In genomic region chr9:111039203-111039907, GRCh38 we compare ENCODE assay signal across 8 cellular contexts. TPM values are rescaled to one million over a fixed set of nuclear protein-coding genes. Genes with fewer than 3 reads are reported as not detected.
DNase-seq lines count a peak whose midpoint lies in the region; ATAC-seq and TF ChIP-seq lines count a peak whose summit lies in the region.

No MANE protein-coding gene starts in this region.

- no peak for TF ChIP-seq CTCF in hepatocyte (IDR thresholded peaks at IDR 0.05; ENCODE audit: poor library complexity)

- H3K4me3 ChIP-seq in SK-N-MC (0 out of 2 replicates have a peak overlapping the region, but pooled peaks have one; percentile 76), hepatocyte (peak overlapping the region; percentile 80), skeletal muscle cell (ENCODE audit: low read depth, low read length) (peak overlapping the region; percentile 75)

- peak overlapping the region; percentile 91 for H3K4me2 ChIP-seq in hepatocyte

- no peaks in the 10 kb centered on the region for H3K9me2 ChIP-seq in hepatocyte (replicated peaks; ENCODE audit: insufficient read depth)

- H3K79me2 ChIP-seq in hepatocyte: peaks cover 28% of the 10 kb centered on the region

- H2AFZ ChIP-seq in hepatocyte: peak overlapping the region; percentile 82

- H4K20me1 ChIP-seq in hepatocyte (ENCODE audit: insufficient read depth, poor library complexity, severe bottlenecking): peaks cover 9% of the 10 kb centered on the region

- 30% methylated on average over 24 of the region's 24 CpGs for WGBS in hepatocyte (ENCODE audit: low lambda C conversion rate, missing lambda C conversion rate)

- no peaks in the 10 kb centered on the region for H3K9me3 ChIP-seq in SK-N-MC (ENCODE audit: low read depth, low read length)
- no peaks in the 10 kb centered on the region for H3K9me3 ChIP-seq in hepatocyte (ENCODE audit: low read depth)

- H3K4me1 ChIP-seq in hepatocyte (ENCODE audit: insufficient read depth): peaks cover 14% of the 10 kb centered on the region

- H3K9ac ChIP-seq in SK-N-MC (ENCODE audit: insufficient read length): no peak overlapping the region

- H3K36me3 ChIP-seq in SK-N-MC (ENCODE audit: insufficient read depth, low read length): no peaks in the 10 kb centered on the region
- no peaks in the 10 kb centered on the region for H3K36me3 ChIP-seq in hepatocyte (replicated peaks; ENCODE audit: insufficient read depth, low read depth)

- no peaks in the 10 kb centered on the region for H3K27me3 ChIP-seq in hepatocyte

- H3K27ac ChIP-seq in SK-N-MC: no peak overlapping the region
- H3K27ac ChIP-seq in hepatocyte: peak overlapping the region; percentile 91

- ATAC-seq in GM19397 (IDR thresholded peaks at IDR 0.05; ENCODE audit: unreplicated experiment): peak; percentile 45

- DNase-seq in SK-N-MC (ENCODE audit: low read depth, low spot score): no peak
- DNase-seq in hepatocyte (ENCODE audit: low spot score): peak; percentile 28
- no peak for DNase-seq in skeletal muscle cell (ENCODE audit: low read depth)
- no peak for DNase-seq in NK-92 treated with Interleukin-12 subunit alpha and Interleukin-12 subunit beta, amount 100 ng/mL, for 24 hours (lab: John Stamatoyannopoulos, UW)
- DNase-seq in EL: no peak
- no peak for DNase-seq in stimulated activated naive CD4-positive, alpha-beta T cell treated with Interleukin-2 at 50 U/mL for 16 hours (lab: John Stamatoyannopoulos, UW)
- DNase-seq in NCI-H345 treated with DMSO at 0.1 percent for 48 hours (lab: John Stamatoyannopoulos, UW; ENCODE audit: unreplicated experiment): no peak

RNA-seq across cellular contexts. Expression of gene LPAR1, which starts 1.1 kb away (rescaled TPM):
- 36.8 and 45.9 TPM in 2 replicates for total RNA-seq in hepatocyte
- 20.2 and 24.2 TPM in 2 replicates for polyA plus RNA-seq in hepatocyte
